ENCODE assay signal across 19 cellular contexts in genomic region chr5:122755740-122756139, GRCh38. TPM values are rescaled to one million over a fixed set of nuclear protein-coding genes. Genes with fewer than 3 reads are reported as not detected.
A peak's percentile ranks its signal among the peaks of the same experiment; 100 is the strongest.
DNase-seq lines count a peak whose midpoint lies in the region; ATAC-seq, FAIRE-seq and TF ChIP-seq lines count a peak whose summit lies in the region.
"Had no signal": no experiment of that assay in that cellular context is flagged by ENCODE, and none has a peak within 500 bp of the region (broad histone marks: within the 10 kb centered on the region; RNA-seq: fewer than 3 reads in every experiment).

No MANE protein-coding gene starts in this region.

- H3K27ac Mint-ChIP-seq in activated naive CD8-positive, alpha-beta T cell treated with anti-CD3 and anti-CD28 coated beads, Interleukin-2, amount 50 U/mL, for 24 hours: peak overlapping the region; percentile 69
- H3K27ac Mint-ChIP-seq: immature natural killer cell had no signal

- H3K27me3 Mint-ChIP-seq in activated naive CD8-positive, alpha-beta T cell treated with anti-CD3 and anti-CD28 coated beads, Interleukin-2, amount 50 U/mL, for 24 hours: peaks cover 8% of the 10 kb centered on the region

- H3K9me3 ChIP-seq in BLaER1 treated with 17β-estradiol and CSF1 and Interleukin-3, amounts not matched to agents 10 nM and 100 nM (replicated peaks in 1 of 11): no peaks in the 10 kb centered on the region
- no peaks in the 10 kb centered on the region for H3K9me3 ChIP-seq in keratinocyte (ENCODE audit: control insufficient read depth, low read depth, low read length)
- H3K9me3 ChIP-seq: psoas muscle, transverse colon had no signal

- no peak for TF ChIP-seq CTCF in keratinocyte (optimal IDR thresholded peaks at IDR 0.05 in 1 of 3, IDR thresholded peaks at IDR 0.05 in 1 of 3, conservative IDR thresholded peaks at IDR 0.05 in 1 of 3; ENCODE audit: extremely low read depth in 1 of 3, insufficient read depth in 2 of 3, low read length in 3 of 3)

- peak overlapping the region in 10 of 11 experiments; percentile 7 to 78 (median 68); a peak in 17 of 22 replicates for H3K4me2 ChIP-seq in BLaER1 treated with 17β-estradiol and CSF1 and Interleukin-3, amounts not matched to agents 10 nM and 100 nM
- H3K4me2 ChIP-seq in keratinocyte (ENCODE audit: control insufficient read depth, extremely low read depth, insufficient read depth, low read depth, low read length): no peak overlapping the region

- peak overlapping the region in 6 of 11 experiments; percentile 50 to 76 (median 68); a peak in 11 of 22 replicates for H3K9ac ChIP-seq in BLaER1 treated with 17β-estradiol and CSF1 and Interleukin-3, amounts not matched to agents 10 nM and 100 nM
- H3K9ac ChIP-seq in keratinocyte (ENCODE audit: control insufficient read depth, extremely low read depth, insufficient read depth, low read length): no peak overlapping the region

- H3K27ac ChIP-seq in BLaER1 treated with 17β-estradiol and CSF1 and Interleukin-3, amounts not matched to agents 10 nM and 100 nM: peak overlapping the region; percentile 42 to 98 (median 80)
- peak overlapping the region; percentile 38 for H3K27ac ChIP-seq in keratinocyte (ENCODE audit: control insufficient read depth, insufficient read depth, low read length)
- H3K27ac ChIP-seq: psoas muscle, transverse colon had no signal

- intact Hi-C loops in Right ventricle myocardium inferior (cut with DNase I): no loop called here

- no peaks in the 10 kb centered on the region for H3K79me2 ChIP-seq in keratinocyte (ENCODE audit: control insufficient read depth, insufficient read depth, low read length)

- H2AFZ ChIP-seq in keratinocyte (ENCODE audit: control insufficient read depth, low read length): no peak overlapping the region

- H3K36me3 Mint-ChIP-seq in activated naive CD8-positive, alpha-beta T cell treated with anti-CD3 and anti-CD28 coated beads, Interleukin-2, amount 50 U/mL, for 24 hours (ENCODE audit: low read depth): no peaks in the 10 kb centered on the region
- H3K36me3 Mint-ChIP-seq: immature natural killer cell had no signal

- no peak for DNase-seq in activated naive CD8-positive, alpha-beta T cell treated with anti-CD3 and anti-CD28 coated beads, Interleukin-2, amount 50 U/mL, for 24 hours
- DNase-seq in keratinocyte (ENCODE audit: low read depth, low spot score): no peak
- no peak for DNase-seq in Right ventricle myocardium inferior (ENCODE audit: missing footprints)
- DNase-seq in GM12891 (ENCODE audit: insufficient read length, low spot score): no peak
- DNase-seq: Calu3, glutamatergic neuron, immature natural killer cell, Karpas-422, NCI-H1417, NCI-H774, psoas muscle, transverse colon had no signal

- no peaks in the 10 kb centered on the region for H3K36me3 ChIP-seq in BLaER1 treated with 17β-estradiol and CSF1 and Interleukin-3, amounts not matched to agents 10 nM and 100 nM
- no peaks in the 10 kb centered on the region for H3K36me3 ChIP-seq in keratinocyte (ENCODE audit: control insufficient read depth in 2 of 2, extremely low read depth in 1 of 2, insufficient read depth in 2 of 2, low read length in 2 of 2)
- H3K36me3 ChIP-seq: transverse colon had no signal

- FAIRE-seq in keratinocyte (lab: Jason Lieb, UNC) (peak; percentile 36), GM12891 (lab: Jason Lieb, UNC) (no peak)
- FAIRE-seq: colon had no signal

- no peaks in the 10 kb centered on the region for H3K27me3 ChIP-seq in BLaER1 treated with 17β-estradiol and CSF1 and Interleukin-3, amounts not matched to agents 10 nM and 100 nM
- H3K27me3 ChIP-seq in keratinocyte (ENCODE audit: control insufficient read depth, extremely low read depth, insufficient read depth, low read length): no peaks in the 10 kb centered on the region
- H3K27me3 ChIP-seq: transverse colon had no signal

- peak overlapping the region; percentile 18 for H3K4me3 Mint-ChIP-seq in activated naive CD8-positive, alpha-beta T cell treated with anti-CD3 and anti-CD28 coated beads, Interleukin-2, amount 50 U/mL, for 24 hours
- H3K4me3 Mint-ChIP-seq: immature natural killer cell had no signal

- no peak for TF ChIP-seq POLR2A in GM12891 (IDR thresholded peaks at IDR 0.05; ENCODE audit: low read depth, low read length)

- H3K9me1 ChIP-seq in keratinocyte (ENCODE audit: control insufficient read depth, extremely low read depth, insufficient read depth, low read length): no peaks in the 10 kb centered on the region

- H3K4me1 Mint-ChIP-seq in activated naive CD8-positive, alpha-beta T cell treated with anti-CD3 and anti-CD28 coated beads, Interleukin-2, amount 50 U/mL, for 24 hours: peaks cover 18% of the 10 kb centered on the region
- H3K4me1 Mint-ChIP-seq: immature natural killer cell had no signal

- dilution Hi-C loops in keratinocyte (cut with MboI; ENCODE audit: extremely low pct_ligation_motif_present, low sequenced_read_pairs): no loop called here

- H3K9me3 Mint-ChIP-seq in activated naive CD8-positive, alpha-beta T cell treated with anti-CD3 and anti-CD28 coated beads, Interleukin-2, amount 50 U/mL, for 24 hours: no peaks in the 10 kb centered on the region

- ATAC-seq in HG02759 (IDR thresholded peaks at IDR 0.05; ENCODE audit: unreplicated experiment): peak; percentile 2
- no peak for ATAC-seq in activated naive CD8-positive, alpha-beta T cell treated with anti-CD3 and anti-CD28 coated beads, Interleukin-2, amount 50 U/mL, for 24 hours
- no peak for ATAC-seq in esophagus mucosa
- ATAC-seq in HG03025 (IDR thresholded peaks at IDR 0.05; ENCODE audit: low FRiP score, unreplicated experiment): no peak
- ATAC-seq in Right ventricle myocardium inferior: no peak
- ATAC-seq: psoas muscle had no signal

- H3K4me1 ChIP-seq in BLaER1 treated with 17β-estradiol and CSF1 and Interleukin-3, amounts not matched to agents 10 nM and 100 nM: peaks cover 0 to 86% (median 34%) of the 10 kb centered on the region in 10 experiments; a peak in 17 of 20 replicates
- H3K4me1 ChIP-seq in keratinocyte (ENCODE audit: control insufficient read depth, extremely low read depth, insufficient read depth, low read length): peaks cover 33% of the 10 kb centered on the region
- H3K4me1 ChIP-seq: psoas muscle, transverse colon had no signal

- no peak overlapping the region for H3K4me3 ChIP-seq in BLaER1 treated with 17β-estradiol and CSF1 and Interleukin-3, amounts not matched to agents 10 nM and 100 nM
- H3K4me3 ChIP-seq in keratinocyte (ENCODE audit: control insufficient read depth in 2 of 3, extremely low read depth in 1 of 3, insufficient read depth in 2 of 3, low read depth in 1 of 3, low read length in 3 of 3): no peak overlapping the region
- H3K4me3 ChIP-seq: GM12878, lung, psoas muscle, transverse colon had no signal

- no peaks in the 10 kb centered on the region for H4K20me1 ChIP-seq in BLaER1 treated with 17β-estradiol and CSF1 and Interleukin-3, amounts not matched to agents 10 nM and 100 nM
- no peaks in the 10 kb centered on the region for H4K20me1 ChIP-seq in keratinocyte (ENCODE audit: control insufficient read depth, extremely low read depth, insufficient read depth, low read length)

TF ChIP-seq in GM12891, 5 proteins besides CTCF, POLR2A, EP300 and RAD21:
- TF ChIP-seq PAX5 (IDR thresholded peaks at IDR 0.05; ENCODE audit: insufficient read depth, low read length, severe bottlenecking) (no peak), TAF1 (IDR thresholded peaks at IDR 0.05; ENCODE audit: low read depth, low read length) (no peak), POLR2AphosphoS5 (IDR thresholded peaks at IDR 0.05; ENCODE audit: low read depth, low read length) (no peak), POU2F2 (IDR thresholded peaks at IDR 0.05; ENCODE audit: low read depth, low read length) (no peak), SPI1 (IDR thresholded peaks at IDR 0.05; ENCODE audit: low read depth, low read length) (no peak)

RNA-seq across cellular contexts. Expression of gene SNX2, which starts 19.1 kb away (rescaled TPM):
- 44.8 to 87.8 TPM (median 81.5 TPM) in 3 replicates for polyA plus RNA-seq in keratinocyte
- 49.5 TPM for polyA plus RNA-seq in keratinocyte (2011; ENCODE audit: low read depth)
- 59.0 and 96.6 TPM in 2 replicates for polyA plus RNA-seq in keratinocyte (2011; cell fraction: cytosol; rRNA removed)
- polyA plus RNA-seq in keratinocyte (2011; cell fraction: nucleus; rRNA removed): 37.6 and 42.4 TPM in 2 replicates
- 67.2 and 79.3 TPM in 2 replicates for polyA plus RNA-seq in keratinocyte (2012; ENCODE audit: low replicate concordance)
- 30.1 to 65.1 TPM (median 53.6 TPM) in 3 replicates for polyA minus RNA-seq in keratinocyte
- 72.1 TPM for polyA minus RNA-seq in keratinocyte (2011; cell fraction: cytosol; rRNA and poly(A)+ RNA removed)
- polyA minus RNA-seq in keratinocyte (2011; cell fraction: nucleus; rRNA and poly(A)+ RNA removed): 34.4 and 58.8 TPM in 2 replicates
- total RNA-seq in esophagus mucosa: 40.4 TPM
- 41.4 TPM for total RNA-seq in Right ventricle myocardium inferior
- polyA plus RNA-seq in GM12891 (2012; ENCODE audit: low read depth, missing spikeins): 49.6 TPM
